ENCODE assay signal across 18 cellular contexts in genomic region chr5:67249590-67249895, GRCh38. TPM values are rescaled to one million over a fixed set of nuclear protein-coding genes. Genes with fewer than 3 reads are reported as not detected.
A peak's percentile ranks its signal among the peaks of the same experiment; 100 is the strongest.
DNase-seq lines count a peak whose midpoint lies in the region; TF ChIP-seq lines count a peak whose summit lies in the region.
"Had no signal": no experiment of that assay in that cellular context is flagged by ENCODE, and none has a peak within 500 bp of the region (broad histone marks: within the 10 kb centered on the region; RNA-seq: fewer than 3 reads in every experiment).

No MANE protein-coding gene starts in this region.

- no peaks in the 10 kb centered on the region for H3K36me3 Mint-ChIP-seq in mesothelial cell of epicardium
- no peaks in the 10 kb centered on the region for H3K36me3 Mint-ChIP-seq in activated CD4-positive, alpha-beta T cell treated with anti-CD3 and anti-CD28 coated beads, Interleukin-2, amount 10 ng/mL, durations not matched to agents 7 days and 5 days (ENCODE audit: low read depth)
- H3K36me3 Mint-ChIP-seq: memory B cell had no signal

- H3K27me3 Mint-ChIP-seq in mesothelial cell of epicardium (ENCODE audit: low read depth) = no peaks in the 10 kb centered on the region
- no peaks in the 10 kb centered on the region for H3K27me3 Mint-ChIP-seq in activated CD4-positive, alpha-beta T cell treated with anti-CD3 and anti-CD28 coated beads, Interleukin-2, amount 10 ng/mL, durations not matched to agents 7 days and 5 days
- H3K27me3 Mint-ChIP-seq: activated CD4-positive, alpha-beta T cell treated with anti-CD3 and anti-CD28 coated beads for 36 hours; memory B cell had no signal

- H3K27ac Mint-ChIP-seq in mesothelial cell of epicardium = peak overlapping the region; percentile 47
- H3K27ac Mint-ChIP-seq in activated CD4-positive, alpha-beta T cell treated with anti-CD3 and anti-CD28 coated beads, Interleukin-2, amount 10 ng/mL, durations not matched to agents 7 days and 5 days = no peak overlapping the region
- H3K27ac Mint-ChIP-seq: activated CD4-positive, alpha-beta T cell treated with anti-CD3 and anti-CD28 coated beads for 36 hours; H9; memory B cell; T-helper 2 cell treated with Interferon-gamma antibody and Interleukin-4, amounts not matched to agents 5 μg/mL and 100 μg/mL, for 36 hours had no signal

- H3K27me3 ChIP-seq in SJCRH30 = no peaks in the 10 kb centered on the region
- H3K27me3 ChIP-seq in colonic mucosa = no peaks in the 10 kb centered on the region
- H3K27me3 ChIP-seq in BE2C = no peaks in the 10 kb centered on the region
- H3K27me3 ChIP-seq: neutrophil had no signal

- H3K4me3 ChIP-seq in SJCRH30 (no peak overlapping the region), colonic mucosa (no peak overlapping the region), BE2C (ENCODE audit: low read depth, low read length) (no peak overlapping the region)
- H3K4me3 ChIP-seq: smooth muscle cell had no signal

- H3K4me3 Mint-ChIP-seq in mesothelial cell of epicardium = no peak overlapping the region
- no peak overlapping the region for H3K4me3 Mint-ChIP-seq in activated CD4-positive, alpha-beta T cell treated with anti-CD3 and anti-CD28 coated beads, Interleukin-2, amount 10 ng/mL, durations not matched to agents 7 days and 5 days
- H3K4me3 Mint-ChIP-seq: activated CD4-positive, alpha-beta T cell treated with anti-CD3 and anti-CD28 coated beads for 36 hours; activated T-cell treated with anti-CD3 and anti-CD28 coated beads, Interleukin-2, amount 50 U/mL, for 4 hours; H9; memory B cell; T-helper 2 cell treated with Interferon-gamma antibody and Interleukin-4, amounts not matched to agents 5 μg/mL and 100 μg/mL, for 36 hours had no signal

- intact Hi-C loops in posterior cingulate gyrus (cut with DNase I) = loop anchor here (5.0 to 10.0 kb wide), 3 partner anchors 68 to 1005 kb away; no protein-coding TSS in a partner anchor
- intact Hi-C loops in colonic mucosa (cut with DNase I) = loop anchor here (10.0 kb wide), 2 partner anchors 245 to 1005 kb away; no protein-coding TSS in a partner anchor

- no peaks in the 10 kb centered on the region for H3K9me3 Mint-ChIP-seq in mesothelial cell of epicardium
- H3K9me3 Mint-ChIP-seq in activated CD4-positive, alpha-beta T cell treated with anti-CD3 and anti-CD28 coated beads, Interleukin-2, amount 10 ng/mL, durations not matched to agents 7 days and 5 days = peaks cover 8% of the 10 kb centered on the region
- H3K9me3 Mint-ChIP-seq: activated T-cell treated with anti-CD3 and anti-CD28 coated beads, Interleukin-2, amount 50 U/mL, for 4 hours; H9; memory B cell; T-helper 2 cell treated with Interferon-gamma antibody and Interleukin-4, amounts not matched to agents 5 μg/mL and 100 μg/mL, for 36 hours had no signal

- peak; percentile 73 for DNase-seq in DMS 273 (lab: John Stamatoyannopoulos, UW; ENCODE audit: unreplicated experiment)
- peak; percentile 28 for DNase-seq in M059J (ENCODE audit: low read depth)
- peak; percentile 69 to 92 for DNase-seq in SJCRH30
- DNase-seq in mesothelial cell of epicardium (ENCODE audit: low spot score in 2 of 2, unreplicated experiment in 2 of 2) = no peak
- no peak for DNase-seq in posterior cingulate gyrus
- no peak for DNase-seq in activated CD4-positive, alpha-beta T cell treated with anti-CD3 and anti-CD28 coated beads, Interleukin-2, amount 10 ng/mL, durations not matched to agents 7 days and 5 days
- no peak for DNase-seq in colonic mucosa
- DNase-seq in BE2C = no peak
- DNase-seq: activated CD4-positive, alpha-beta T cell treated with anti-CD3 and anti-CD28 coated beads for 36 hours; activated T-cell treated with anti-CD3 and anti-CD28 coated beads, Interleukin-2, amount 50 U/mL, for 4 hours; amniotic stem cell; H9; NCI-H526 treated with DMSO at 0.1 percent for 48 hours had no signal

- H3K36me3 ChIP-seq in SJCRH30 (no peaks in the 10 kb centered on the region), colonic mucosa (no peaks in the 10 kb centered on the region), BE2C (no peaks in the 10 kb centered on the region)
- H3K36me3 ChIP-seq: neutrophil had no signal

- peaks cover 25% of the 10 kb centered on the region for H3K4me1 Mint-ChIP-seq in mesothelial cell of epicardium
- peaks cover 11% of the 10 kb centered on the region for H3K4me1 Mint-ChIP-seq in activated CD4-positive, alpha-beta T cell treated with anti-CD3 and anti-CD28 coated beads, Interleukin-2, amount 10 ng/mL, durations not matched to agents 7 days and 5 days

- CTCF ChIA-PET in activated CD4-positive, alpha-beta T cell treated with anti-CD3 and anti-CD28 coated beads, Interleukin-2, amount 10 ng/mL, durations not matched to agents 7 days and 5 days (lab: Charles Lee) = interaction anchor here (0.6 kb wide), 1 partner anchor 34 kb away, joined by 3 read pairs; no protein-coding TSS in a partner anchor

- H3K9me3 ChIP-seq in SJCRH30 (replicated peaks) (no peaks in the 10 kb centered on the region), colonic mucosa (no peaks in the 10 kb centered on the region), BE2C (no peaks in the 10 kb centered on the region)
- H3K9me3 ChIP-seq: neutrophil had no signal

- POLR2A ChIA-PET in activated CD4-positive, alpha-beta T cell treated with anti-CD3 and anti-CD28 coated beads, Interleukin-2, amount 10 ng/mL, durations not matched to agents 7 days and 5 days (lab: Charles Lee) = no interaction called here

- TF ChIP-seq CTCF in mesothelial cell of epicardium (IDR thresholded peaks at IDR 0.05; ENCODE audit: unreplicated experiment) = no peak
- no peak for TF ChIP-seq CTCF in colonic mucosa (IDR thresholded peaks at IDR 0.05)
- no peak for TF ChIP-seq CTCF in BE2C (IDR thresholded peaks at IDR 0.05; ENCODE audit: low read depth, low read length)

- no peak overlapping the region for H3K9ac ChIP-seq in colonic mucosa (ENCODE audit: low read depth in 2 of 2, low read length in 2 of 2)

- peaks cover 15% of the 10 kb centered on the region for H3K4me1 ChIP-seq in SJCRH30
- no peaks in the 10 kb centered on the region for H3K4me1 ChIP-seq in colonic mucosa
- H3K4me1 ChIP-seq in BE2C = peaks cover 13% of the 10 kb centered on the region

- H3K27ac ChIP-seq in SJCRH30 = peak overlapping the region; percentile 16; the same call in 1 of the 2 replicates
- no peak overlapping the region for H3K27ac ChIP-seq in colonic mucosa
- H3K27ac ChIP-seq: neutrophil had no signal

RNA-seq across cellular contexts. Expression of gene CD180, which starts 52.9 kb away (rescaled TPM):
- total RNA-seq in M059J (2014; rRNA removed; shearing (Covaris generic)) = 0.05 and 0.07 TPM in 2 replicates
- total RNA-seq in SJCRH30 (2014; rRNA removed; shearing (Covaris generic)) = not detected in 2 replicates
- not detected in 3 replicates for total RNA-seq in mesothelial cell of epicardium
- under 1 TPM; 0.17 TPM for total RNA-seq in activated CD4-positive, alpha-beta T cell treated with anti-CD3 and anti-CD28 coated beads, Interleukin-2, amount 10 ng/mL, durations not matched to agents 7 days and 5 days
- total RNA-seq in colonic mucosa = 1 to 10 TPM in 1 of 2 donors, under 1 TPM in 1; 0.30 to 1.4 TPM
- polyA plus RNA-seq in BE2C (2012; ENCODE audit: insufficient read depth, insufficient read length, low read depth) = not detected
- total RNA-seq: dermis microvascular lymphatic vessel endothelial cell, H9, smooth muscle cell had no signal
- polyA plus RNA-seq: smooth muscle cell had no signal

Comparison
In these comparisons a context has a peak if more than half of its experiments do, and no peak if none do; other contexts are left out.
1. DNase-seq: peak in DMS 273 (single experiment), M059J (single experiment) and SJCRH30 (2 of 2); none in mesothelial cell of epicardium (0 of 2), posterior cingulate gyrus (0 of 10), activated CD4-positive, alpha-beta T cell treated with anti-CD3 and anti-CD28 coated beads, Interleukin-2, amount 10 ng/mL, durations not matched to agents 7 days and 5 days (single experiment), colonic mucosa (single experiment) and BE2C (single experiment).